In genomic region chr17:65627892-65628622, GRCh38 we compare ENCODE assay signal across 8 cellular contexts.
A peak's percentile ranks its signal among the peaks of the same experiment; 100 is the strongest.
DNase-seq lines count a peak whose midpoint lies in the region; ATAC-seq and TF ChIP-seq lines count a peak whose summit lies in the region.

No MANE protein-coding gene starts in this region.

- no peaks in the 10 kb centered on the region for H3K4me1 Mint-ChIP-seq in CD8-positive, alpha-beta T cell (ENCODE audit: low read depth)

- intact Hi-C loops in aorta (cut with DNase I): no loop called here
- intact Hi-C loops in CD8-positive, alpha-beta T cell (cut with DNase I, micrococcal nuclease): no loop called here

- TF ChIP-seq CTCF in BE2C (IDR thresholded peaks at IDR 0.05; ENCODE audit: low read depth, low read length): no peak
- TF ChIP-seq CTCF in CD8-positive, alpha-beta T cell (IDR thresholded peaks at IDR 0.05): no peak

- no peaks in the 10 kb centered on the region for H3K27me3 ChIP-seq in aorta (ENCODE audit: control insufficient read depth in 1 of 2, insufficient read depth in 2 of 2, low read length in 1 of 2)
- peaks cover 28% of the 10 kb centered on the region for H3K27me3 ChIP-seq in BE2C
- H3K27me3 ChIP-seq in CD8-positive, alpha-beta T cell (ENCODE audit: insufficient read depth, low read length): no peaks in the 10 kb centered on the region

- no peaks in the 10 kb centered on the region for H3K9me3 Mint-ChIP-seq in CD8-positive, alpha-beta T cell

- H3K4me1 ChIP-seq in aorta (ENCODE audit: control insufficient read depth in 1 of 2, insufficient read depth in 2 of 2, low read length in 2 of 2) (peaks cover 0 to 4% of the 10 kb centered on the region in 2 donors), BE2C (no peaks in the 10 kb centered on the region)
- no peaks in the 10 kb centered on the region for H3K4me1 ChIP-seq in CD8-positive, alpha-beta T cell (ENCODE audit: insufficient read depth, low read length)

- POLR2A ChIA-PET in CD8-positive, alpha-beta T cell (lab: Charles Lee): no interaction called here

- H3K4me3 ChIP-seq in aorta (ENCODE audit: low read length in 2 of 2) (no peak overlapping the region), BE2C (ENCODE audit: low read depth, low read length) (no peak overlapping the region)
- H3K4me3 ChIP-seq in CD8-positive, alpha-beta T cell (ENCODE audit: low read depth, low read length): no peak overlapping the region

- H3K4me3 Mint-ChIP-seq in CD8-positive, alpha-beta T cell: no peak overlapping the region

- CTCF ChIA-PET in CD8-positive, alpha-beta T cell (lab: Charles Lee): no interaction called here

- ATAC-seq in aorta (ENCODE audit: low FRiP score) (peak; percentile 67), GM18498 (IDR thresholded peaks at IDR 0.05; ENCODE audit: unreplicated experiment) (no peak)
- ATAC-seq in CD8-positive, alpha-beta T cell: no peak

- no peak overlapping the region for H3K27ac Mint-ChIP-seq in CD8-positive, alpha-beta T cell

- H3K27ac ChIP-seq in aorta (ENCODE audit: low read depth in 1 of 2, low read length in 2 of 2): no peak overlapping the region
- H3K27ac ChIP-seq in CD8-positive, alpha-beta T cell (ENCODE audit: low read depth, low read length): no peak overlapping the region

- no peaks in the 10 kb centered on the region for H3K9me3 ChIP-seq in aorta (ENCODE audit: control insufficient read depth, low read length)
- no peaks in the 10 kb centered on the region for H3K9me3 ChIP-seq in BE2C
- H3K9me3 ChIP-seq in CD8-positive, alpha-beta T cell (ENCODE audit: low read length): no peaks in the 10 kb centered on the region

- H3K27me3 Mint-ChIP-seq in CD8-positive, alpha-beta T cell (ENCODE audit: low read depth): no peaks in the 10 kb centered on the region

- WGBS in aorta, 2 donors: 32 to 35% methylated on average over 16 of the region's 16 CpGs

- no peaks in the 10 kb centered on the region for H3K36me3 Mint-ChIP-seq in CD8-positive, alpha-beta T cell

- H3K36me3 ChIP-seq in aorta (ENCODE audit: control insufficient read depth in 1 of 2, insufficient read depth in 2 of 2, low read length in 1 of 2) (no peaks in the 10 kb centered on the region), BE2C (no peaks in the 10 kb centered on the region)
- H3K36me3 ChIP-seq in CD8-positive, alpha-beta T cell (ENCODE audit: insufficient read depth, low read length): no peaks in the 10 kb centered on the region

- peak; percentile 67 for DNase-seq in SIG-M5 treated with dmso at 0.1 percent for 504 hours (lab: John Stamatoyannopoulos, UW; ENCODE audit: unreplicated experiment)
- DNase-seq in SIG-M5 (lab: John Stamatoyannopoulos, UW): no peak
- peak; percentile 88 for DNase-seq in T1000 (lab: John Stamatoyannopoulos, UW)
- peak; percentile 78 for DNase-seq in kidney glomerular epithelial cell (lab: John Stamatoyannopoulos, UW)
- peak in 1 of 2 donors; percentile 55 for DNase-seq in aorta
- no peak for DNase-seq in BE2C
- DNase-seq in CD8-positive, alpha-beta T cell: no peak

Comparison
In these comparisons a context has a peak if more than half of its experiments do, and no peak if none do; other contexts are left out.
1. DNase-seq: peak in SIG-M5 treated with dmso at 0.1 percent for 504 hours (single experiment), T1000 (single experiment) and kidney glomerular epithelial cell (single experiment); none in SIG-M5 (single experiment), BE2C (single experiment) and CD8-positive, alpha-beta T cell (0 of 7).